Comparison of ENCODE assay signal across 1 cellular context in the genomic region with DNA sequence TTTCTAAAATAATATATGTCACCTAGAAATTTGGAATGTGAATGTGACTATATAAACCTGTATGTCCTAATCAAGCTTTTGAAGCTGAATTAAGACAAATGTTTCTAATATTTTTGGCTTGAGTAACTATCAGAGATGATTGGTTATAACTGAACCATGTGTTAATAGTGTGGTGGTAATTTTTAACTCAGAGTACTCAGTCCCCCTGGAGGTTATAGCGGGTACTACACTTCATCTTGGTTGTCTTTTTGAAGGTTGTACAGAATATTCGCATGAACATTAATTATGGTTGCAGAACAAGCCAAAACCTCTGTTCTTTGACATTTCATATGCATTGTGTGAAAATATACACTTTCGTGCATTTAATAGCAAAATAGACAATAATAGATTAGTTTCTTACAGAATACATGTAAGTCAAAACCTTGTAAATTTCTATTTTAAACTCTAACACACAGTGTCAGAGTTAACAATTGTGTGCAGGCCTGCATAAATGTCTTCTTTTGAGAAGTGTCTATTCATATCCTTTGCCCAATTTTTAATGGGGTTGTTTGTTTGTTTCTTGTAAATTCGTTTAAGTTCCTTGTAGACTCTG.
TF ChIP-seq lines count a peak whose summit lies in the region.

No MANE protein-coding gene starts in this region.

TF ChIP-seq in HepG2, 621 proteins besides CTCF, POLR2A, EP300 and RAD21 (continued from another document):
- TF ChIP-seq, protein P1, sequence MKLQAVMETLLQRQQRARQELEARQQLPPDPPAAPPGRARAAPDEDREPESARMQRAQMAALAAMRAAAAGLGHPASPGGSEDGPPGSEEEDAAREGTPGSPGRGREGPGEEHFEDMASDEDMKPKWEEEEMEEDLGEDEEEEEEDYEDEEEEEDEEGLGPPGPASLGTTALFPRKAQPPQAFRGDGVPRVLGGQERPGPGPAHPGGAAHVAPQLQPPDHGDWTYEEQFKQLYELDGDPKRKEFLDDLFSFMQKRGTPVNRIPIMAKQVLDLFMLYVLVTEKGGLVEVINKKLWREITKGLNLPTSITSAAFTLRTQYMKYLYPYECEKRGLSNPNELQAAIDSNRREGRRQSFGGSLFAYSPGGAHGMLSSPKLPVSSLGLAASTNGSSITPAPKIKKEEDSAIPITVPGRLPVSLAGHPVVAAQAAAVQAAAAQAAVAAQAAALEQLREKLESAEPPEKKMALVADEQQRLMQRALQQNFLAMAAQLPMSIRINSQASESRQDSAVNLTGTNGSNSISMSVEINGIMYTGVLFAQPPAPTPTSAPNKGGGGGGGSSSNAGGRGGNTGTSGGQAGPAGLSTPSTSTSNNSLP (IDR thresholded peaks at IDR 0.05; ENCODE audit: low read depth, low read length) = 0 out of 2 replicates have a peak, but pooled peaks have one; percentile 10
- TF ChIP-seq SMC3 (IDR thresholded peaks at IDR 0.05; ENCODE audit: low read length) (peak; percentile 56), ZNF138 (CRISPR knock-in tag; IDR thresholded peaks at IDR 0.05; ENCODE audit: low read depth) (no peak), TBP (CRISPR knock-in tag; IDR thresholded peaks at IDR 0.05) (no peak), SALL1 (CRISPR knock-in tag; IDR thresholded peaks at IDR 0.05) (no peak), RFX5 (IDR thresholded peaks at IDR 0.05; ENCODE audit: low read depth, low read length) (no peak), PTBP1 (IDR thresholded peaks at IDR 0.05; ENCODE audit: low read depth, low read length, poor library complexity, severe bottlenecking) (no peak), TOE1 (CRISPR knock-in tag; IDR thresholded peaks at IDR 0.05) (no peak), JARID2 (CRISPR knock-in tag; IDR thresholded peaks at IDR 0.05; ENCODE audit: insufficient replicate concordance) (no peak)
- TF ChIP-seq, protein P2, sequence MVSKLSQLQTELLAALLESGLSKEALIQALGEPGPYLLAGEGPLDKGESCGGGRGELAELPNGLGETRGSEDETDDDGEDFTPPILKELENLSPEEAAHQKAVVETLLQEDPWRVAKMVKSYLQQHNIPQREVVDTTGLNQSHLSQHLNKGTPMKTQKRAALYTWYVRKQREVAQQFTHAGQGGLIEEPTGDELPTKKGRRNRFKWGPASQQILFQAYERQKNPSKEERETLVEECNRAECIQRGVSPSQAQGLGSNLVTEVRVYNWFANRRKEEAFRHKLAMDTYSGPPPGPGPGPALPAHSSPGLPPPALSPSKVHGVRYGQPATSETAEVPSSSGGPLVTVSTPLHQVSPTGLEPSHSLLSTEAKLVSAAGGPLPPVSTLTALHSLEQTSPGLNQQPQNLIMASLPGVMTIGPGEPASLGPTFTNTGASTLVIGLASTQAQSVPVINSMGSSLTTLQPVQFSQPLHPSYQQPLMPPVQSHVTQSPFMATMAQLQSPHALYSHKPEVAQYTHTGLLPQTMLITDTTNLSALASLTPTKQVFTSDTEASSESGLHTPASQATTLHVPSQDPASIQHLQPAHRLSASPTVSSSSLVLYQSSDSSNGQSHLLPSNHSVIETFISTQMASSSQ (IDR thresholded peaks at IDR 0.05; ENCODE audit: low read depth) = peak; percentile 23; the same call in 1 of the 2 replicates
- TF ChIP-seq, protein P2 (CRISPR knock-in tag; IDR thresholded peaks at IDR 0.05; ENCODE audit: borderline replicate concordance) = no peak
- TF ChIP-seq, protein P3, sequence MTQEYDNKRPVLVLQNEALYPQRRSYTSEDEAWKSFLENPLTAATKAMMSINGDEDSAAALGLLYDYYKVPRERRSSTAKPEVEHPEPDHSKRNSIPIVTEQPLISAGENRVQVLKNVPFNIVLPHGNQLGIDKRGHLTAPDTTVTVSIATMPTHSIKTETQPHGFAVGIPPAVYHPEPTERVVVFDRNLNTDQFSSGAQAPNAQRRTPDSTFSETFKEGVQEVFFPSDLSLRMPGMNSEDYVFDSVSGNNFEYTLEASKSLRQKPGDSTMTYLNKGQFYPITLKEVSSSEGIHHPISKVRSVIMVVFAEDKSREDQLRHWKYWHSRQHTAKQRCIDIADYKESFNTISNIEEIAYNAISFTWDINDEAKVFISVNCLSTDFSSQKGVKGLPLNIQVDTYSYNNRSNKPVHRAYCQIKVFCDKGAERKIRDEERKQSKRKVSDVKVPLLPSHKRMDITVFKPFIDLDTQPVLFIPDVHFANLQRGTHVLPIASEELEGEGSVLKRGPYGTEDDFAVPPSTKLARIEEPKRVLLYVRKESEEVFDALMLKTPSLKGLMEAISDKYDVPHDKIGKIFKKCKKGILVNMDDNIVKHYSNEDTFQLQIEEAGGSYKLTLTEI (CRISPR knock-in tag; conservative IDR thresholded peaks at IDR 0.05) = no peak
